Comparison of ENCODE assay signal across 8 cellular contexts in the genomic region with DNA sequence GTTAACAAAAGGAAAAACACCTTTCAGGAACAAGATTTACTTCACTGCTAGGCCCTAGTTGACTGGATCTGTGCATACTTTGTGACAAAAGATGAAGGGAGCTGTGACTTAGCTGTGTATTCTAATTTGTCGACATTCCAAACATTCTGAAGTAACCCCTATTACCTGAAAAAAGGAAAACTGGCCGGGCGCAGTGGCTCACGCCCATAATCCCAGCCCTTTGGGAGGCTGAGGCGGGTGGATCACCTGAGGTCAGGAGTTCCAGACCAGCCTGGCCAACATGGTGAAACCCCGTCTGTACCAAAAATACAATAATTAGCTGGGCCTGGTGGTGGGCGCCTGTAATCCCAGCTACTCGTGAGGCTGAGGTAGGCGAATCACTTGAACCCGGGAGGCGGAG. TPM values are rescaled to one million over a fixed set of nuclear protein-coding genes. Genes with fewer than 3 reads are reported as not detected.
DNase-seq lines count a peak whose midpoint lies in the region; ATAC-seq, FAIRE-seq and TF ChIP-seq lines count a peak whose summit lies in the region.
"Not testable (repeated sequence)": the region's sequence is repeated elsewhere in the genome, so short reads cannot be mapped to it uniquely, and the experiment has no call there.

No MANE protein-coding gene starts in this region.

- H3K27ac Mint-ChIP-seq in activated CD4-positive, alpha-beta T cell treated with anti-CD3 and anti-CD28 coated beads, Interleukin-2, amount 10 ng/mL, durations not matched to agents 24 days and 14 days, result peak overlapping the region; percentile 98
- H3K27ac Mint-ChIP-seq in memory B cell, result peak overlapping the region; percentile 97

- H3K9ac ChIP-seq in Karpas-422 (ENCODE audit: low read length) (peak overlapping the region; percentile 80), K562 (ENCODE audit: insufficient read depth in 1 of 2, low read depth in 2 of 2, low read length in 2 of 2) (peak overlapping the region in 1 of 2 experiments; percentile 82; a peak in 1 of 4 replicates)
- not testable (repeated sequence) for H3K9ac ChIP-seq in fibroblast of lung (ENCODE audit: insufficient read depth, low read length); rectal smooth muscle tissue (ENCODE audit: low read length)

- not testable (repeated sequence) for BruUV-seq in K562 (replicated peaks; lab: Mats Ljungman, UMichigan)

- in situ Hi-C loops in K562 (cut with MboI), result loop anchor here (10.0 kb wide), 1 partner anchor 250 kb away; no protein-coding TSS in a partner anchor

- H3K4me3 Mint-ChIP-seq in activated CD4-positive, alpha-beta T cell treated with anti-CD3 and anti-CD28 coated beads, Interleukin-2, amount 10 ng/mL, durations not matched to agents 24 days and 14 days, result peak overlapping the region; percentile 93
- peak overlapping the region; percentile 93 for H3K4me3 Mint-ChIP-seq in memory B cell

- H3K36me3 Mint-ChIP-seq in activated CD4-positive, alpha-beta T cell treated with anti-CD3 and anti-CD28 coated beads, Interleukin-2, amount 10 ng/mL, durations not matched to agents 24 days and 14 days (ENCODE audit: low read depth), result peaks cover 15% of the 10 kb centered on the region
- H3K36me3 Mint-ChIP-seq in memory B cell, result not testable (repeated sequence)

- H2AFZ ChIP-seq in Karpas-422 (ENCODE audit: low read length); K562 (ENCODE audit: low read depth, low read length); fibroblast of lung (ENCODE audit: low read length): not testable (repeated sequence)

- not testable (repeated sequence) for H3K9me3 ChIP-seq in DOHH2 (ENCODE audit: control insufficient read depth, insufficient read depth, low read length); Karpas-422 (ENCODE audit: low read length); K562 (replicated peaks; ENCODE audit: control insufficient read depth, insufficient read depth, low read depth, low read length); fibroblast of lung (ENCODE audit: control insufficient read depth, insufficient read depth, low read depth, low read length); uterus

- WGBS in K562 (ENCODE audit: insufficient coverage, low coverage, missing lambda C conversion rate), result 90% methylated on average over 11 of the region's 11 CpGs

- H4K20me1 ChIP-seq in DOHH2 (ENCODE audit: control insufficient read depth, insufficient read depth, low read depth, low read length) (peaks cover 21% of the 10 kb centered on the region), Karpas-422 (ENCODE audit: insufficient read depth, low read depth, low read length) (peaks cover 16% of the 10 kb centered on the region; the same call in 1 of the 2 replicates)
- not testable (repeated sequence) for H4K20me1 ChIP-seq in K562 (replicated peaks; ENCODE audit: control insufficient read depth, insufficient read depth, low read length); fibroblast of lung (ENCODE audit: control insufficient read depth, extremely low read depth, insufficient read depth, low read length)

- not testable (repeated sequence) for H3K9me1 ChIP-seq in K562 (ENCODE audit: control insufficient read depth, insufficient read depth, low read length)

- CTCF ChIA-PET in K562 (lab: Yijun Ruan, JAX; ENCODE audit: low intra/inter-chr PET ratio), result interaction anchor here (1.2 kb wide), 1 partner anchor 254 kb away, joined by 4 read pairs; no protein-coding TSS in a partner anchor

- H3K4me2 ChIP-seq in DOHH2 (ENCODE audit: low read length) (peak overlapping the region; percentile 87), Karpas-422 (ENCODE audit: low read depth, low read length, poor library complexity, severe bottlenecking) (peak overlapping the region; percentile 90), K562 (ENCODE audit: insufficient read depth, low read length) (peak overlapping the region; percentile 95), fibroblast of lung (ENCODE audit: extremely low read depth, insufficient read depth, low read length) (peak overlapping the region; percentile 80)

- H3K9me3 Mint-ChIP-seq in activated CD4-positive, alpha-beta T cell treated with anti-CD3 and anti-CD28 coated beads, Interleukin-2, amount 10 ng/mL, durations not matched to agents 24 days and 14 days; memory B cell: not testable (repeated sequence)

- not testable (repeated sequence) for TF ChIP-seq EP300 in K562 (IDR thresholded peaks at IDR 0.05; ENCODE audit: low read length)

- H3K27me3 Mint-ChIP-seq in activated CD4-positive, alpha-beta T cell treated with anti-CD3 and anti-CD28 coated beads, Interleukin-2, amount 10 ng/mL, durations not matched to agents 24 days and 14 days, result peaks cover 21% of the 10 kb centered on the region
- H3K27me3 Mint-ChIP-seq in memory B cell, result not testable (repeated sequence)

- peak overlapping the region; percentile 83 for H3K4me3 ChIP-seq in DOHH2 (ENCODE audit: low read length)
- peak overlapping the region; percentile 93 for H3K4me3 ChIP-seq in Karpas-422 (ENCODE audit: low read length)
- H3K4me3 ChIP-seq in K562, result peak overlapping the region; percentile 89
- H3K4me3 ChIP-seq in fibroblast of lung (replicated peaks in 1 of 4; ENCODE audit: control extremely low read depth in 1 of 4, insufficient read depth in 1 of 4, low read depth in 3 of 4, low read length in 4 of 4), result peak overlapping the region; percentile 59 to 95 (median 86)
- peak overlapping the region; percentile 90 for H3K4me3 ChIP-seq in rectal smooth muscle tissue (ENCODE audit: low read length)
- peak overlapping the region in 1 of 2 donors; percentile 65 for H3K4me3 ChIP-seq in uterus

- not testable (repeated sequence) for DNase-seq in Karpas-422; K562 (ENCODE audit: extremely low read depth in 1 of 4, low spot score in 3 of 4); fibroblast of lung (ENCODE audit: low read depth in 2 of 2); memory B cell (ENCODE audit: low spot score in 2 of 2); uterus
- DNase-seq in activated CD4-positive, alpha-beta T cell treated with anti-CD3 and anti-CD28 coated beads, Interleukin-2, amount 10 ng/mL, durations not matched to agents 24 days and 14 days, result peak; percentile 67

- TF ChIP-seq RAD21 in K562 (CRISPR knock-in tag; conservative IDR thresholded peaks at IDR 0.05 in 1 of 2, IDR thresholded peaks at IDR 0.05 in 1 of 2), result not testable (repeated sequence)

- peaks cover 13% of the 10 kb centered on the region for H3F3A ChIP-seq in DOHH2 (ENCODE audit: control insufficient read depth, insufficient read depth)

- H3K4me1 Mint-ChIP-seq in activated CD4-positive, alpha-beta T cell treated with anti-CD3 and anti-CD28 coated beads, Interleukin-2, amount 10 ng/mL, durations not matched to agents 24 days and 14 days, result peaks cover 42% of the 10 kb centered on the region
- H3K4me1 Mint-ChIP-seq in memory B cell, result peaks cover 30% of the 10 kb centered on the region

- peaks cover 68% of the 10 kb centered on the region for H3K79me2 ChIP-seq in DOHH2 (ENCODE audit: control insufficient read depth, low read length)
- H3K79me2 ChIP-seq in Karpas-422 (ENCODE audit: low read length), result not testable (repeated sequence)
- H3K79me2 ChIP-seq in K562 (ENCODE audit: control insufficient read depth, insufficient read depth, low read length), result peaks cover 60% of the 10 kb centered on the region
- peaks cover 68% of the 10 kb centered on the region for H3K79me2 ChIP-seq in fibroblast of lung (ENCODE audit: control insufficient read depth, insufficient read depth, low read length)

- peaks cover 16% of the 10 kb centered on the region for H3K27me3 ChIP-seq in DOHH2 (ENCODE audit: control insufficient read depth, low read length)
- not testable (repeated sequence) for H3K27me3 ChIP-seq in Karpas-422 (ENCODE audit: low read length); K562 (ENCODE audit: control insufficient read depth in 2 of 2, insufficient read depth in 2 of 2, low read length in 2 of 2); fibroblast of lung (ENCODE audit: control insufficient read depth, insufficient read depth, low read length); rectal smooth muscle tissue (ENCODE audit: control insufficient read depth, insufficient read depth, low read length); uterus

- POLR2A ChIA-PET in K562 (lab: Yijun Ruan, JAX), result interaction anchor here (0.7 to 2.4 kb wide), 4 partner anchors 12 to 279 kb away, joined by 3 to 8 read pairs (median 4); no protein-coding TSS in a partner anchor

- not testable (repeated sequence) for ATAC-seq in K562; memory B cell (ENCODE audit: low read depth)

- not testable (repeated sequence) for H3K9me2 ChIP-seq in DOHH2 (replicated peaks; ENCODE audit: control insufficient read depth, low read length); Karpas-422 (replicated peaks; ENCODE audit: insufficient read depth, low read length)

- FAIRE-seq in K562 (lab: Jason Lieb, UNC), result not testable (repeated sequence)

- not testable (repeated sequence) for TF ChIP-seq CTCF in DOHH2 (IDR thresholded peaks at IDR 0.05; ENCODE audit: low read depth, low read length, poor library complexity, severe bottlenecking); K562 (IDR thresholded peaks at IDR 0.05 in 2 of 3, conservative IDR thresholded peaks at IDR 0.05 in 1 of 3; ENCODE audit: insufficient read depth in 2 of 3, low read depth in 1 of 3, low read length in 3 of 3); fibroblast of lung (conservative IDR thresholded peaks at IDR 0.05 in 1 of 2, IDR thresholded peaks at IDR 0.05 in 1 of 2; ENCODE audit: low read depth in 1 of 2, low read length in 2 of 2); uterus (IDR thresholded peaks at IDR 0.05)

- H3K27ac ChIP-seq in DOHH2 (ENCODE audit: low read depth, low read length) (peak overlapping the region; percentile 85), fibroblast of lung (ENCODE audit: insufficient read depth, low read length) (peak overlapping the region; percentile 92), rectal smooth muscle tissue (ENCODE audit: low read depth, low read length) (peak overlapping the region; percentile 89), uterus (peak overlapping the region; percentile 90 to 91)
- H3K27ac ChIP-seq in Karpas-422 (ENCODE audit: low read length); K562 (ENCODE audit: extremely low read depth, low read depth, low read length): not testable (repeated sequence)

- intact Hi-C loops in activated CD4-positive, alpha-beta T cell treated with anti-CD3 and anti-CD28 coated beads, Interleukin-2, amount 10 ng/mL, durations not matched to agents 24 days and 14 days (cut with micrococcal nuclease), result loop anchor here (5.0 kb wide), 1 partner anchor 652 kb away; the partner anchor contains the start of genes MRPL32 and PSMA2
- intact Hi-C loops in K562 (cut with micrococcal nuclease) (loop anchor here (5.0 to 10.0 kb wide), 2 partner anchors 143 to 370 kb away; partner anchors contain the start of gene COA1), uterus (cut with DNase I; ENCODE audit: low total_unique reads) (loop anchor here (5.0 to 10.0 kb wide), 2 partner anchors 138 to 250 kb away; no protein-coding TSS in a partner anchor)

- H3K36me3 ChIP-seq in DOHH2 (ENCODE audit: control insufficient read depth, low read length), result peaks cover 39% of the 10 kb centered on the region
- not testable (repeated sequence) for H3K36me3 ChIP-seq in Karpas-422 (ENCODE audit: insufficient read depth, low read length); K562 (ENCODE audit: control insufficient read depth, insufficient read depth, low read length); fibroblast of lung (ENCODE audit: control insufficient read depth, insufficient read depth, low read length); rectal smooth muscle tissue (ENCODE audit: control insufficient read depth, insufficient read depth, low read length); uterus

- H3K4me1 ChIP-seq in DOHH2 (ENCODE audit: control insufficient read depth, low read length), result peaks cover 50% of the 10 kb centered on the region
- H3K4me1 ChIP-seq in Karpas-422 (ENCODE audit: low read length), result peaks cover 30% of the 10 kb centered on the region
- not testable (repeated sequence) for H3K4me1 ChIP-seq in K562 (replicated peaks in 1 of 2; ENCODE audit: control insufficient read depth in 2 of 2, insufficient read depth in 2 of 2, low read length in 2 of 2); fibroblast of lung (ENCODE audit: control insufficient read depth, extremely low read depth, insufficient read depth, low read length); rectal smooth muscle tissue (ENCODE audit: control insufficient read depth, insufficient read depth, low read length); uterus

- TF ChIP-seq POLR2A in K562 (conservative IDR thresholded peaks at IDR 0.05); uterus (IDR thresholded peaks at IDR 0.05): not testable (repeated sequence)

RNA-seq across cellular contexts. Expression of gene STK17A, which starts 1.8 kb away (rescaled TPM):
- total RNA-seq in Karpas-422 (2014; rRNA removed; shearing (Covaris generic); ENCODE audit: low replicate concordance), result 8.2 and 8.8 TPM in 2 replicates
- 30.8 and 33.9 TPM in 2 replicates for total RNA-seq in activated CD4-positive, alpha-beta T cell treated with anti-CD3 and anti-CD28 coated beads, Interleukin-2, amount 10 ng/mL, durations not matched to agents 24 days and 14 days
- 5.0 and 18.0 TPM in 2 replicates for total RNA-seq in K562 (2011; cell fraction: chromatin; rRNA removed; ENCODE audit: low replicate concordance)
- 3.5 and 4.2 TPM in 2 replicates for total RNA-seq in K562 (2011; cell fraction: nucleolus; rRNA removed)
- 8.7 and 17.8 TPM in 2 replicates for total RNA-seq in K562 (2011; cell fraction: nucleoplasm; rRNA removed)
- total RNA-seq in K562 (2014; rRNA removed), result 13.1 and 13.8 TPM in 2 replicates
- total RNA-seq in K562 (2014; rRNA removed; fragmentation: Illumina TruSeq; extraction: Trizol), result 16.3 and 19.5 TPM in 2 replicates
- 13.4 and 14.2 TPM in 2 replicates for total RNA-seq in K562 (2015; rRNA removed; fragmentation: Illumina TruSeq; extraction: Trizol)
- 12.3 and 13.7 TPM in 2 replicates for total RNA-seq in K562 (2021)
- polyA plus RNA-seq in K562 (2011; rRNA removed), result 6.7 and 11.5 TPM in 2 replicates
- 2.1 and 2.4 TPM in 2 replicates for polyA plus RNA-seq in K562 (2011; cell fraction: cytosol; rRNA removed)
- 4.0 and 4.7 TPM in 2 replicates for polyA plus RNA-seq in K562 (2011; cell fraction: nucleus; rRNA removed)
- 11.7 and 13.6 TPM in 2 replicates for polyA plus RNA-seq in K562 (2012)
- 12.3 and 14.6 TPM in 2 replicates for polyA plus RNA-seq in K562 (2014; fragmentation: Illumina TruSeq; extraction: Trizol)
- polyA plus RNA-seq in K562 (2014; fragmentation: Nextera tagmentation; extraction: Ambion mirVana), result 1 to 10 TPM; 3.4 to 3.5 TPM
- polyA plus RNA-seq in K562 (2014; rRNA removed), result 10.1 and 13.2 TPM in 2 replicates
- polyA minus RNA-seq in K562 (2011; rRNA and poly(A)+ RNA removed), result 5.5 and 6.4 TPM in 2 replicates
- 3.1 and 3.6 TPM in 2 replicates for polyA minus RNA-seq in K562 (2011; cell fraction: cytosol; rRNA and poly(A)+ RNA removed)
- polyA minus RNA-seq in K562 (2011; cell fraction: nucleus; rRNA and poly(A)+ RNA removed), result 4.2 and 4.3 TPM in 2 replicates
- 44.4 and 53.2 TPM in 2 replicates for total RNA-seq in fibroblast of lung
- polyA plus RNA-seq in fibroblast of lung, result 46.8 and 53.3 TPM in 2 replicates
- polyA plus RNA-seq in fibroblast of lung (2012), result 45.4 and 52.2 TPM in 2 replicates
- 1.8 and 2.9 TPM in 2 replicates for polyA minus RNA-seq in fibroblast of lung (ENCODE audit: low replicate concordance)
- total RNA-seq in uterus, result 10 to 100 TPM in 2 of 4 donors, 1 to 10 TPM in 2; 2.3 to 25.2 (median 7.5) TPM
